In genomic region chr17:75191584-75191983, GRCh38 we compare ENCODE assay signal across 17 cellular contexts. TPM values are rescaled to one million over a fixed set of nuclear protein-coding genes. Genes with fewer than 3 reads are reported as not detected.
DNase-seq lines count a peak whose midpoint lies in the region; ATAC-seq and TF ChIP-seq lines count a peak whose summit lies in the region.
"Had no signal": no experiment of that assay in that cellular context is flagged by ENCODE, and none has a peak within 500 bp of the region (broad histone marks: within the 10 kb centered on the region; RNA-seq: fewer than 3 reads in every experiment).

No MANE protein-coding gene starts in this region.

- no peaks in the 10 kb centered on the region for H3K36me3 Mint-ChIP-seq in activated T-cell treated with anti-CD3 and anti-CD28 coated beads, Interleukin-2, amount 50 U/mL, for 4 hours (ENCODE audit: insufficient read depth)
- H3K36me3 Mint-ChIP-seq: CD14-positive monocyte had no signal

- POLR2A ChIA-PET in HEK293T (lab: Yijun Ruan, JAX): interaction anchor here (1.3 to 4.3 kb wide), 3 partner anchors 9 to 14 kb away, joined by 5 to 16 read pairs (median 7); partner anchors contain the start of genes NUP85 and SUMO2

- no peak overlapping the region for H3K4me3 ChIP-seq in choroid plexus epithelial cell (ENCODE audit: low read depth, low read length)
- H3K4me3 ChIP-seq: ascending aorta, upper lobe of right lung had no signal

- H3K4me3 Mint-ChIP-seq in activated T-cell treated with anti-CD3 and anti-CD28 coated beads, Interleukin-2, amount 50 U/mL, for 4 hours: no peak overlapping the region
- H3K4me3 Mint-ChIP-seq: activated T-helper 1 cell treated with anti-CD3 and anti-CD28 coated beads, Interleukin-12 subunit alpha, Interleukin-12 subunit beta, Interleukin-2, Interleukin-4 antibody, amounts not matched to agents 30 ng/mL and 10 ng/mL and 1 ng/mL, durations not matched to agents 14 hours and 24 hours and 36 hours; CD14-positive monocyte; dendritic cell treated with granulocyte-macrophage colony-stimulating factor and Interleukin-4, amounts not matched to agents 40 ng/mL and 50 ng/mL, for 4 days had no signal

- no peaks in the 10 kb centered on the region for H3K9me3 Mint-ChIP-seq in activated T-cell treated with anti-CD3 and anti-CD28 coated beads, Interleukin-2, amount 50 U/mL, for 4 hours
- H3K9me3 Mint-ChIP-seq: activated T-helper 1 cell treated with anti-CD3 and anti-CD28 coated beads, Interleukin-12 subunit alpha, Interleukin-12 subunit beta, Interleukin-2, Interleukin-4 antibody, amounts not matched to agents 30 ng/mL and 10 ng/mL and 1 ng/mL, durations not matched to agents 14 hours and 24 hours and 36 hours; CD14-positive monocyte; dendritic cell treated with granulocyte-macrophage colony-stimulating factor and Interleukin-4, amounts not matched to agents 40 ng/mL and 50 ng/mL, for 4 days had no signal

- no peak for DNase-seq in HEK293T (ENCODE audit: extremely low spot score)
- peak; percentile 13 for DNase-seq in NOMO-1 treated with dmso at 0.1 percent for 144 hours (lab: John Stamatoyannopoulos, UW; ENCODE audit: unreplicated experiment)
- peak; percentile 53 for DNase-seq in choroid plexus epithelial cell (ENCODE audit: low read depth)
- peak; percentile 13 for DNase-seq in myocyte (ENCODE audit: low read depth)
- no peak for DNase-seq in activated T-cell treated with anti-CD3 and anti-CD28 coated beads, Interleukin-2, amount 50 U/mL, for 4 hours
- no peak for DNase-seq in activated naive CD4-positive, alpha-beta T cell treated with anti-CD3 and anti-CD28 coated beads, Interleukin-2, amount 50 U/mL, for 16 hours
- DNase-seq in GM20000 (ENCODE audit: low spot score): no peak
- DNase-seq: activated CD4-positive, alpha-beta T cell treated with anti-CD3 and anti-CD28 coated beads, Interleukin-2, amount 50 U/mL, for 4 hours; NCI-H1417; stimulated activated CD4-positive, alpha-beta T cell treated with anti-CD3 and anti-CD28 coated beads, Interleukin-4, amount 100 ng/mL, for 1 hour; T-helper 9 cell; upper lobe of right lung had no signal

- H3K27me3 Mint-ChIP-seq in activated T-cell treated with anti-CD3 and anti-CD28 coated beads, Interleukin-2, amount 50 U/mL, for 4 hours (ENCODE audit: low read depth): no peaks in the 10 kb centered on the region
- H3K27me3 Mint-ChIP-seq: dendritic cell treated with granulocyte-macrophage colony-stimulating factor and Interleukin-4, amounts not matched to agents 40 ng/mL and 50 ng/mL, for 4 days had no signal

- H3K4me1 Mint-ChIP-seq in activated T-cell treated with anti-CD3 and anti-CD28 coated beads, Interleukin-2, amount 50 U/mL, for 4 hours (ENCODE audit: low read depth): peaks cover 6% of the 10 kb centered on the region

- no peak for ATAC-seq in activated T-cell treated with anti-CD3 and anti-CD28 coated beads, Interleukin-2, amount 50 U/mL, for 4 hours
- ATAC-seq in GM21723 (IDR thresholded peaks at IDR 0.05; ENCODE audit: unreplicated experiment): no peak
- ATAC-seq: upper lobe of right lung had no signal

- CTCF ChIA-PET in HEK293T (lab: Yijun Ruan, JAX): interaction anchor here (0.9 to 2.0 kb wide), 3 partner anchors 10 to 230 kb away, joined by 3 to 8 read pairs (median 6); no protein-coding TSS in a partner anchor

- TF ChIP-seq CTCF in choroid plexus epithelial cell (conservative IDR thresholded peaks at IDR 0.05; ENCODE audit: low read depth, low read length) (no peak), GM20000 (IDR thresholded peaks at IDR 0.05; ENCODE audit: extremely low read depth, missing control alignments) (no peak)

TF ChIP-seq in HEK293T, 16 proteins besides CTCF, POLR2A, EP300 and RAD21:
- TF ChIP-seq ZNF384 (IDR thresholded peaks at IDR 0.05) (peak; percentile 89), ARNT (IDR thresholded peaks at IDR 0.05) (no peak)

RNA-seq across cellular contexts. Expression of gene SUMO2, which starts 8.8 kb away (rescaled TPM):
- 62.2 and 66.8 TPM in 2 replicates for total RNA-seq in myocyte
- polyA plus RNA-seq in myocyte (2012): 238 TPM
- total RNA-seq in activated T-cell treated with anti-CD3 and anti-CD28 coated beads, Interleukin-2, amount 50 U/mL, for 4 hours: 100 to 1,000 TPM; 594 to 609 (median 599) TPM

RNA-seq across cellular contexts. Expression of gene NUP85, which starts 13.9 kb away (rescaled TPM):
- total RNA-seq in myocyte: 20.1 and 26.1 TPM in 2 replicates
- polyA plus RNA-seq in myocyte (2012): 28.6 TPM
- total RNA-seq in activated T-cell treated with anti-CD3 and anti-CD28 coated beads, Interleukin-2, amount 50 U/mL, for 4 hours: 100 to 1,000 TPM; 115 to 137 (median 125) TPM

RNA-seq across cellular contexts. Expression of gene JPT1, which starts 37.3 kb away (rescaled TPM):
- 469 and 635 TPM in 2 replicates for total RNA-seq in myocyte
- polyA plus RNA-seq in myocyte (2012): 503 TPM
- 100 to 1,000 TPM; 161 to 182 (median 167) TPM for total RNA-seq in activated T-cell treated with anti-CD3 and anti-CD28 coated beads, Interleukin-2, amount 50 U/mL, for 4 hours

Comparison
In these comparisons a context has a peak if more than half of its experiments do, and no peak if none do; other contexts are left out.
1. DNase-seq: peak in NOMO-1 treated with dmso at 0.1 percent for 144 hours (single experiment), choroid plexus epithelial cell (single experiment) and myocyte (single experiment); none in HEK293T (single experiment), activated T-cell treated with anti-CD3 and anti-CD28 coated beads, Interleukin-2, amount 50 U/mL, for 4 hours (single experiment), activated naive CD4-positive, alpha-beta T cell treated with anti-CD3 and anti-CD28 coated beads, Interleukin-2, amount 50 U/mL, for 16 hours (single experiment) and GM20000 (single experiment).